Comparison of ENCODE assay signal across 19 cellular contexts in genomic region chr19:33751386-33751770, GRCh38. TPM values are rescaled to one million over a fixed set of nuclear protein-coding genes. Genes with fewer than 3 reads are reported as not detected.
DNase-seq lines count a peak whose midpoint lies in the region; ATAC-seq and TF ChIP-seq lines count a peak whose summit lies in the region.
"Had no signal": no experiment of that assay in that cellular context is flagged by ENCODE, and none has a peak within 500 bp of the region (broad histone marks: within the 10 kb centered on the region; RNA-seq: fewer than 3 reads in every experiment).

No MANE protein-coding gene starts in this region.

- H3K9me3 ChIP-seq in SK-N-SH (no peaks in the 10 kb centered on the region), neuronal stem cell (replicated peaks in 1 of 2; ENCODE audit: control insufficient read depth in 2 of 2, insufficient read depth in 1 of 2, low read depth in 1 of 2, low read length in 2 of 2) (no peaks in the 10 kb centered on the region)
- H3K9me3 ChIP-seq: BLaER1 treated with 17β-estradiol and CSF1 and Interleukin-3, amounts not matched to agents 10 nM and 100 nM had no signal

- H3K36me3 ChIP-seq in SK-N-SH (replicated peaks in 1 of 2; ENCODE audit: control insufficient read depth in 1 of 2, insufficient read depth in 2 of 2, low read length in 1 of 2), result no peaks in the 10 kb centered on the region
- no peaks in the 10 kb centered on the region for H3K36me3 ChIP-seq in neuronal stem cell (replicated peaks in 1 of 2; ENCODE audit: control insufficient read depth in 2 of 2, insufficient read depth in 2 of 2, low read length in 2 of 2)
- H3K36me3 ChIP-seq: BLaER1 treated with 17β-estradiol and CSF1 and Interleukin-3, amounts not matched to agents 10 nM and 100 nM had no signal

- H3K4me1 Mint-ChIP-seq in brain, result peaks cover 46% of the 10 kb centered on the region
- H3K4me1 Mint-ChIP-seq: B cell; CD14-positive monocyte; CD8-positive, alpha-beta memory T cell had no signal

- TF ChIP-seq EP300 in SK-N-SH (IDR thresholded peaks at IDR 0.05; ENCODE audit: borderline replicate concordance in 1 of 2, low read depth in 1 of 2, low read length in 1 of 2), result no peak

- H3K27ac ChIP-seq in SK-N-SH (ENCODE audit: low read depth in 2 of 2, low read length in 1 of 2) (peak overlapping the region in 1 of 2 experiments; percentile 83; a peak in 2 of 4 replicates), neuronal stem cell (replicated peaks; ENCODE audit: low read length) (no peak overlapping the region)
- H3K27ac ChIP-seq: 22Rv1; BLaER1 treated with 17β-estradiol and CSF1 and Interleukin-3, amounts not matched to agents 10 nM and 100 nM; GM23248 had no signal

- no peak overlapping the region for H3K23ac ChIP-seq in neuronal stem cell (ENCODE audit: low read depth, low read length, poor library complexity)

- POLR2A ChIA-PET in SK-N-SH (lab: Yijun Ruan, JAX), result interaction anchor here (1.0 kb wide), 1 partner anchor 244 kb away, joined by 6 read pairs; no protein-coding TSS in a partner anchor

- no peak overlapping the region for H4K8ac ChIP-seq in neuronal stem cell (ENCODE audit: low read depth, low read length)

- H2BK15ac ChIP-seq in neuronal stem cell (ENCODE audit: low read length), result no peak overlapping the region

- H2BK12ac ChIP-seq in neuronal stem cell (ENCODE audit: low read length), result no peak overlapping the region

- H3K18ac ChIP-seq in neuronal stem cell (ENCODE audit: low read length), result no peak overlapping the region

- no peak overlapping the region for H3K14ac ChIP-seq in neuronal stem cell (ENCODE audit: low read length)

- H3K9me3 Mint-ChIP-seq in brain, result no peaks in the 10 kb centered on the region
- H3K9me3 Mint-ChIP-seq: CD14-positive monocyte; CD4-positive, alpha-beta T cell; CD8-positive, alpha-beta memory T cell had no signal

- no peak overlapping the region for H3K4ac ChIP-seq in neuronal stem cell (ENCODE audit: low read length)

- H3K27me3 Mint-ChIP-seq in brain, result peaks cover 4% of the 10 kb centered on the region

- H4K91ac ChIP-seq in neuronal stem cell (ENCODE audit: low read depth, low read length, poor library complexity), result no peak overlapping the region

- CTCF ChIA-PET in SK-N-SH (lab: Yijun Ruan, JAX), result interaction anchor here (0.9 to 2.3 kb wide), 9 partner anchors 12 to 345 kb away, joined by 3 to 14 read pairs (median 5); no protein-coding TSS in a partner anchor

- H2BK5ac ChIP-seq in neuronal stem cell (ENCODE audit: low read length), result peak overlapping the region; percentile 41

- no peak for TF ChIP-seq CTCF in SK-N-SH (IDR thresholded peaks at IDR 0.05)
- no peak for TF ChIP-seq CTCF in brain (conservative IDR thresholded peaks at IDR 0.05)

- H3K4me2 ChIP-seq in SK-N-SH, result no peak overlapping the region
- no peak overlapping the region for H3K4me2 ChIP-seq in neuronal stem cell (ENCODE audit: insufficient read depth, low read length, poor library complexity, severe bottlenecking)
- H3K4me2 ChIP-seq: BLaER1 treated with 17β-estradiol and CSF1 and Interleukin-3, amounts not matched to agents 10 nM and 100 nM had no signal

- H3F3A ChIP-seq in SK-N-SH (replicated peaks; ENCODE audit: insufficient read depth), result no peaks in the 10 kb centered on the region

- H3K4me3 ChIP-seq in SK-N-SH (ENCODE audit: low read depth in 2 of 2, low read length in 1 of 2) (no peak overlapping the region), neuronal stem cell (ENCODE audit: low read length in 2 of 2) (no peak overlapping the region)
- H3K4me3 ChIP-seq: BLaER1 treated with 17β-estradiol and CSF1 and Interleukin-3, amounts not matched to agents 10 nM and 100 nM; GM23248 had no signal

- no peak for TF ChIP-seq RAD21 in SK-N-SH (IDR thresholded peaks at IDR 0.05; ENCODE audit: low read length)

- H3K4me1 ChIP-seq in SK-N-SH (ENCODE audit: control insufficient read depth in 1 of 2, insufficient read depth in 2 of 2, low read depth in 1 of 2, low read length in 1 of 2), result peaks cover 0 to 29% of the 10 kb centered on the region in 2 experiments; a peak in 1 of 4 replicates
- H3K4me1 ChIP-seq in neuronal stem cell (ENCODE audit: control insufficient read depth in 2 of 2, insufficient read depth in 1 of 2, low read depth in 1 of 2, low read length in 2 of 2), result peaks cover 0 to 2% of the 10 kb centered on the region in 2 donors
- H3K4me1 ChIP-seq: BLaER1 treated with 17β-estradiol and CSF1 and Interleukin-3, amounts not matched to agents 10 nM and 100 nM had no signal

- no peaks in the 10 kb centered on the region for H4K20me1 ChIP-seq in SK-N-SH (ENCODE audit: insufficient read depth)

- 15% methylated on average over 4 of the region's 6 CpGs for WGBS in SK-N-SH (ENCODE audit: low lambda C conversion rate)
- no CpG with 5 or more reads among the region's 6 CpGs for WGBS in neuronal stem cell (ENCODE audit: extremely low coverage in 2 of 2, insufficient read length in 2 of 2, insufficient replicate concordance in 1 of 2), 2 donors

- DNase-seq in SK-N-SH, result peak; percentile 58
- DNase-seq in neuronal stem cell (ENCODE audit: low spot score), result no peak
- DNase-seq in stimulated activated CD4-positive, alpha-beta T cell treated with anti-CD3 and anti-CD28 coated beads, Interleukin-1b, Interleukin-23, amount 100 ng/mL, for 48 hours, result no peak
- DNase-seq in SHP77 (lab: John Stamatoyannopoulos, UW), result no peak
- DNase-seq: CD4-positive, alpha-beta T cell; DMS79; EL; GF-D8; GM23248; H7; HCEC 1CT had no signal

- H3K36me3 Mint-ChIP-seq in brain, result no peaks in the 10 kb centered on the region
- H3K36me3 Mint-ChIP-seq: CD14-positive monocyte; CD8-positive, alpha-beta memory T cell had no signal

- H2AFZ ChIP-seq in SK-N-SH (ENCODE audit: low read depth) (no peak overlapping the region), neuronal stem cell (ENCODE audit: low read length) (no peak overlapping the region)
- H2AFZ ChIP-seq: GM23248 had no signal

- no peak overlapping the region for H2BK120ac ChIP-seq in neuronal stem cell (ENCODE audit: low read depth, low read length)

- H3K9ac ChIP-seq in SK-N-SH (no peak overlapping the region), neuronal stem cell (ENCODE audit: low read depth, low read length, poor library complexity) (no peak overlapping the region)
- H3K9ac ChIP-seq: BLaER1 treated with 17β-estradiol and CSF1 and Interleukin-3, amounts not matched to agents 10 nM and 100 nM; GM23248 had no signal

- H3K9me2 ChIP-seq in SK-N-SH, result no peaks in the 10 kb centered on the region

- no peak overlapping the region for H2AK5ac ChIP-seq in neuronal stem cell (ENCODE audit: low read depth, low read length)

- H3K27ac Mint-ChIP-seq in brain, result peak overlapping the region in 3 of 5 experiments; percentile 55 to 73 (median 72)
- H3K27ac Mint-ChIP-seq: B cell; CD14-positive monocyte; CD4-positive, alpha-beta T cell; CD8-positive, alpha-beta memory T cell had no signal

- H3K79me2 ChIP-seq in SK-N-SH (ENCODE audit: insufficient read depth), result no peaks in the 10 kb centered on the region

- H3K79me1 ChIP-seq in neuronal stem cell (ENCODE audit: low read depth, low read length), result no peaks in the 10 kb centered on the region

- no peaks in the 10 kb centered on the region for H3K27me3 ChIP-seq in SK-N-SH (ENCODE audit: insufficient read depth)
- peaks cover 0 to 8% (median 0%) of the 10 kb centered on the region in 3 experiments for H3K27me3 ChIP-seq in neuronal stem cell (ENCODE audit: control insufficient read depth in 3 of 3, insufficient read depth in 3 of 3, low read depth in 1 of 3, low read length in 3 of 3)
- H3K27me3 ChIP-seq: BLaER1 treated with 17β-estradiol and CSF1 and Interleukin-3, amounts not matched to agents 10 nM and 100 nM had no signal

- H3K4me3 Mint-ChIP-seq in brain, result no peak overlapping the region
- H3K4me3 Mint-ChIP-seq: B cell; CD14-positive monocyte; CD4-positive, alpha-beta T cell; CD8-positive, alpha-beta memory T cell had no signal

- ATAC-seq in SK-N-SH treated with all-trans-retinoic acid at 6 μM for 48 hours (no peak), HG02571 (IDR thresholded peaks at IDR 0.05; ENCODE audit: unreplicated experiment) (no peak)

TF ChIP-seq in SK-N-SH, 30 proteins besides CTCF, POLR2A, EP300 and RAD21 (continues in another document):
- TF ChIP-seq, protein P1, sequence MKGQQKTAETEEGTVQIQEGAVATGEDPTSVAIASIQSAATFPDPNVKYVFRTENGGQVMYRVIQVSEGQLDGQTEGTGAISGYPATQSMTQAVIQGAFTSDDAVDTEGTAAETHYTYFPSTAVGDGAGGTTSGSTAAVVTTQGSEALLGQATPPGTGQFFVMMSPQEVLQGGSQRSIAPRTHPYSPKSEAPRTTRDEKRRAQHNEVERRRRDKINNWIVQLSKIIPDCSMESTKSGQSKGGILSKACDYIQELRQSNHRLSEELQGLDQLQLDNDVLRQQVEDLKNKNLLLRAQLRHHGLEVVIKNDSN (IDR thresholded peaks at IDR 0.05; ENCODE audit: borderline replicate concordance, low read depth), result no peak
- TF ChIP-seq POLR2AphosphoS5 (IDR thresholded peaks at IDR 0.05; ENCODE audit: low read depth, low read length), result no peak
- TF ChIP-seq GATA2 (CRISPR knock-in tag; IDR thresholded peaks at IDR 0.05), result no peak
- TF ChIP-seq EZH2phosphoT487 (IDR thresholded peaks at IDR 0.05; ENCODE audit: borderline replicate concordance, low read depth), result no peak

TF ChIP-seq in SK-N-SH treated with all-trans-retinoic acid at 6 μM for 48 hours, 23 proteins besides CTCF, POLR2A, EP300 and RAD21 (continues in another document):
- TF ChIP-seq ESRRG (CRISPR knock-in tag; IDR thresholded peaks at IDR 0.05), result no peak
- no peak for TF ChIP-seq CSDC2 (CRISPR knock-in tag; IDR thresholded peaks at IDR 0.05)

RNA-seq across cellular contexts. Expression of gene KCTD15, which starts 45.3 kb away (rescaled TPM):
- polyA plus RNA-seq in SK-N-SH (2012; rRNA removed), result 15.5 and 21.6 TPM in 2 replicates
- polyA plus RNA-seq in SK-N-SH (2012; cell fraction: cytosol; rRNA removed), result 7.5 and 12.8 TPM in 2 replicates
- 53.1 and 59.3 TPM in 2 replicates for polyA plus RNA-seq in SK-N-SH (2012; cell fraction: nucleus; rRNA removed)
- 13.7 TPM for polyA plus RNA-seq in brain (ENCODE audit: insufficient read depth, low read depth, low replicate concordance)
- 20.7 TPM for polyA plus RNA-seq in neuronal stem cell (2013, experiment 1 of 2)
- 20.9 TPM for polyA plus RNA-seq in neuronal stem cell (2013, experiment 2 of 2)
